ENCODE assay signal across 8 cellular contexts in the genomic region with DNA sequence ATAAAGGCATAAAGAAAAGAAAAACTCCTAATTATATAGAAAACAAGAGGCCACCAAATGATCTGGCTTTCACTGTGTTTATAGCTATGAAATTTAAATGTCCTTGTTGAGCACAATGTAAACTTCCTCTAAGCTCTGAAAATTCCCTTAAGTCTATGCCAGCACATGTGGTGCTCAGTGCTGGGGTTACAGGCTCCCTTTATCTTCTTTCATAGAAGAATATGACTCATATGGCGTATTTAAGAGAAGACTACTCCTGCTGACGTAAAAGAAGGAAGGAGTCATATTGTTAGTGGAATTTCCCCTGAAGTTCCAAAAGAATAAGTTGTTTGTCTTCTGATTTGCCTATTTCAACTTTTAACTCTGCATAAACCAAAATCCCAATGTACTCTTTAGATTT. TPM values are rescaled to one million over a fixed set of nuclear protein-coding genes. Genes with fewer than 3 reads are reported as not detected.
DNase-seq lines count a peak whose midpoint lies in the region; ATAC-seq and TF ChIP-seq lines count a peak whose summit lies in the region.

No MANE protein-coding gene starts in this region.

- H3K36me3 Mint-ChIP-seq in activated CD8-positive, alpha-beta T cell treated with anti-CD3 and anti-CD28 coated beads for 36 hours (ENCODE audit: low read depth) = peaks cover 47% of the 10 kb centered on the region

- peaks cover 80% of the 10 kb centered on the region for H3K4me1 Mint-ChIP-seq in activated CD8-positive, alpha-beta T cell treated with anti-CD3 and anti-CD28 coated beads for 36 hours (ENCODE audit: low read depth)

- no peaks in the 10 kb centered on the region for H3K9me3 ChIP-seq in right cardiac atrium (ENCODE audit: control insufficient read depth, low read length)
- no peaks in the 10 kb centered on the region for H3K9me3 ChIP-seq in upper lobe of right lung

- WGBS in right cardiac atrium = 29% methylated on average over 2 of the region's 2 CpGs

- peaks cover 7% of the 10 kb centered on the region for H3K4me1 ChIP-seq in right cardiac atrium (ENCODE audit: control insufficient read depth, insufficient read depth, low read length)
- H3K4me1 ChIP-seq in upper lobe of right lung = peaks cover 79% of the 10 kb centered on the region

- peak; percentile 74 for ATAC-seq in HG03354 (IDR thresholded peaks at IDR 0.05; ENCODE audit: poor library complexity, severe bottlenecking, unreplicated experiment)
- ATAC-seq in activated CD8-positive, alpha-beta T cell treated with anti-CD3 and anti-CD28 coated beads for 36 hours = peak; percentile 89
- peak; percentile 87 to 92 for ATAC-seq in right cardiac atrium
- ATAC-seq in upper lobe of right lung = peak; percentile 61

- DNase-seq in stimulated activated CD4-positive, alpha-beta T cell treated with anti-CD3 and anti-CD28 coated beads, Interleukin-1b, Interleukin-23, amount 100 ng/mL, for 48 hours = peak; percentile 41
- no peak for DNase-seq in stimulated activated CD4-positive, alpha-beta T cell treated with anti-CD3 and anti-CD28 coated beads, Interleukin-2, amount 100 ng/mL, for 48 hours
- peak; percentile 57 for DNase-seq in activated CD8-positive, alpha-beta T cell treated with anti-CD3 and anti-CD28 coated beads for 36 hours
- DNase-seq in right cardiac atrium = peak in 1 of 3 donors; percentile 21
- no peak for DNase-seq in upper lobe of right lung
- DNase-seq in DMS 273 (lab: John Stamatoyannopoulos, UW; ENCODE audit: unreplicated experiment) = no peak
- DNase-seq in occipital lobe (lab: John Stamatoyannopoulos, UW) = no peak

- no peaks in the 10 kb centered on the region for H3K27me3 Mint-ChIP-seq in activated CD8-positive, alpha-beta T cell treated with anti-CD3 and anti-CD28 coated beads for 36 hours

- H3K36me3 ChIP-seq in upper lobe of right lung = peaks cover 16% of the 10 kb centered on the region

- peak overlapping the region; percentile 87 for H3K27ac Mint-ChIP-seq in activated CD8-positive, alpha-beta T cell treated with anti-CD3 and anti-CD28 coated beads for 36 hours

- H3K9me3 Mint-ChIP-seq in activated CD8-positive, alpha-beta T cell treated with anti-CD3 and anti-CD28 coated beads for 36 hours = no peaks in the 10 kb centered on the region

- H3K4me3 ChIP-seq in right cardiac atrium (ENCODE audit: low read length) (no peak overlapping the region), upper lobe of right lung (no peak overlapping the region)

- CTCF ChIA-PET in activated CD8-positive, alpha-beta T cell treated with anti-CD3 and anti-CD28 coated beads for 36 hours (lab: Charles Lee) = interaction anchor here (0.7 to 3.0 kb wide), 2 partner anchors 22 to 29 kb away, joined by 3 to 12 read pairs; no protein-coding TSS in a partner anchor

- POLR2A ChIA-PET in activated CD8-positive, alpha-beta T cell treated with anti-CD3 and anti-CD28 coated beads for 36 hours (lab: Charles Lee) = interaction anchor here (0.6 to 1.2 kb wide), 3 partner anchors 10 to 29 kb away, joined by 3 to 7 read pairs (median 3); no protein-coding TSS in a partner anchor

- no peaks in the 10 kb centered on the region for H3K27me3 ChIP-seq in right cardiac atrium (ENCODE audit: control insufficient read depth, insufficient read depth)
- no peaks in the 10 kb centered on the region for H3K27me3 ChIP-seq in upper lobe of right lung

- intact Hi-C loops in activated CD8-positive, alpha-beta T cell treated with anti-CD3 and anti-CD28 coated beads for 36 hours (cut with micrococcal nuclease) = loop anchor here (2.0 kb wide), 1 partner anchor 28 kb away; no protein-coding TSS in a partner anchor
- intact Hi-C loops in right cardiac atrium (cut with DNase I) = no loop called here
- intact Hi-C loops in upper lobe of right lung (cut with DNase I) = no loop called here

- H3K4me3 Mint-ChIP-seq in activated CD8-positive, alpha-beta T cell treated with anti-CD3 and anti-CD28 coated beads for 36 hours = peak overlapping the region; percentile 26

- TF ChIP-seq CTCF in activated CD8-positive, alpha-beta T cell treated with anti-CD3 and anti-CD28 coated beads for 36 hours (IDR thresholded peaks at IDR 0.05) = no peak
- TF ChIP-seq CTCF in upper lobe of right lung (IDR thresholded peaks at IDR 0.05) = no peak

- H3K27ac ChIP-seq in right cardiac atrium (ENCODE audit: low read length) (no peak overlapping the region), upper lobe of right lung (peak overlapping the region; percentile 45)

RNA-seq across cellular contexts. Expression of a gene that starts 30.4 kb away (rescaled TPM):
- 10 to 100 TPM; 77.5 to 87.5 TPM for total RNA-seq in activated CD8-positive, alpha-beta T cell treated with anti-CD3 and anti-CD28 coated beads for 36 hours
- total RNA-seq in right cardiac atrium (10 to 100 TPM; 26.3 to 31.9 (median 28.0) TPM), upper lobe of right lung (220 TPM), occipital lobe (128 TPM)
- polyA plus RNA-seq in right cardiac atrium = 16.4 TPM

Comparison
In these comparisons a context has a peak if more than half of its experiments do, and no peak if none do; other contexts are left out.
1. DNase-seq: peak in stimulated activated CD4-positive, alpha-beta T cell treated with anti-CD3 and anti-CD28 coated beads, Interleukin-1b, Interleukin-23, amount 100 ng/mL, for 48 hours (single experiment) and activated CD8-positive, alpha-beta T cell treated with anti-CD3 and anti-CD28 coated beads for 36 hours (single experiment); none in stimulated activated CD4-positive, alpha-beta T cell treated with anti-CD3 and anti-CD28 coated beads, Interleukin-2, amount 100 ng/mL, for 48 hours (0 of 2), upper lobe of right lung (single experiment), DMS 273 (single experiment) and occipital lobe (single experiment).
2. Peak in every context shown above with its lines, with median percentiles within 50 percentile points of each other: ATAC-seq.